ENCODE assay signal across 23 cellular contexts in genomic region chr5:53291047-53291446, GRCh38.
DNase-seq lines count a peak whose midpoint lies in the region; ATAC-seq, FAIRE-seq and TF ChIP-seq lines count a peak whose summit lies in the region.
"Had no signal": no experiment of that assay in that cellular context is flagged by ENCODE, and none has a peak within 500 bp of the region (broad histone marks: within the 10 kb centered on the region; RNA-seq: fewer than 3 reads in every experiment).

No MANE protein-coding gene starts in this region.

- ATAC-seq in GM12878 = no peak
- no peak for ATAC-seq in gastroesophageal sphincter
- ATAC-seq: HCT116 had no signal

- in situ Hi-C loops in GM12878 (cut with MboI) = no loop called here

- H3K27ac ChIP-seq in GM12878 (ENCODE audit: control insufficient read depth, insufficient read depth) (no peak overlapping the region), hepatocyte (peak overlapping the region; percentile 14), mesenchymal stem cell (ENCODE audit: low read length, poor library complexity, severe bottlenecking) (no peak overlapping the region), gastroesophageal sphincter (no peak overlapping the region)

- no peak overlapping the region for H2BK5ac ChIP-seq in mesenchymal stem cell (ENCODE audit: low read depth, low read length, poor library complexity, severe bottlenecking)

- 13% methylated on average over 4 of the region's 4 CpGs for WGBS in GM12878 (ENCODE audit: insufficient coverage, insufficient replicate concordance, low lambda C conversion rate, missing lambda C conversion rate)
- WGBS in hepatocyte (ENCODE audit: low lambda C conversion rate, missing lambda C conversion rate) = 50% methylated on average over 4 of the region's 4 CpGs
- 97% methylated on average over 3 of the region's 4 CpGs for WGBS in mesenchymal stem cell
- WGBS in gastroesophageal sphincter (ENCODE audit: low coverage in 1 of 2), 2 donors = 59 to 71% methylated on average over 4 of the region's 4 CpGs

- intact Hi-C loops in GM12878 (cut with micrococcal nuclease; ENCODE audit: unreplicated experiment) = no loop called here

- FAIRE-seq in GM12878 (lab: Jason Lieb, UNC) = peak; percentile 52
- FAIRE-seq: GM12891 had no signal

- peak; percentile 4 for DNase-seq in HuH-7.5 (ENCODE audit: low spot score)
- DNase-seq in GM12878 (ENCODE audit: low read depth, low spot score) = no peak
- DNase-seq in hepatocyte (ENCODE audit: low spot score) = no peak
- no peak for DNase-seq in mesenchymal stem cell
- no peak for DNase-seq in NCI-H2196 treated with DMSO at 0.1 percent for 48 hours (lab: John Stamatoyannopoulos, UW; ENCODE audit: unreplicated experiment)
- DNase-seq in MG63 = no peak
- no peak for DNase-seq in germinal center (ENCODE audit: low spot score)
- DNase-seq: ACHN; BE2C; C1 segment of cervical spinal cord; CD4-positive, CD25-positive, alpha-beta regulatory T cell; CD8-positive, alpha-beta memory T cell; COR-L47; DMS 273 treated with DMSO at 0.1 percent for 48 hours; DND-41; EL; GOT3; H7; HFFc6; KBM-7 had no signal

- SMC1A ChIA-PET in GM12878 (lab: Charles Lee; ENCODE audit: uncharacterized antibody, unreplicated experiment) = no interaction called here

- no peak overlapping the region for H2BK12ac ChIP-seq in mesenchymal stem cell (ENCODE audit: low read length in 2 of 2)

- no peak overlapping the region for H2BK15ac ChIP-seq in mesenchymal stem cell (ENCODE audit: low read depth, poor library complexity, severe bottlenecking)

- no peaks in the 10 kb centered on the region for H3K4me1 ChIP-seq in GM12878 (ENCODE audit: control insufficient read depth, insufficient read depth, low read length)
- H3K4me1 ChIP-seq in hepatocyte (ENCODE audit: insufficient read depth) = peaks cover 6% of the 10 kb centered on the region
- no peaks in the 10 kb centered on the region for H3K4me1 ChIP-seq in mesenchymal stem cell (ENCODE audit: control insufficient read depth, insufficient read depth, low read depth, low read length)
- no peaks in the 10 kb centered on the region for H3K4me1 ChIP-seq in gastroesophageal sphincter
- H3K4me1 ChIP-seq: BE2C had no signal

- H3K36me3 ChIP-seq in GM12878 (ENCODE audit: control insufficient read depth in 2 of 2, insufficient read depth in 2 of 2, low read length in 1 of 2) = no peaks in the 10 kb centered on the region
- H3K36me3 ChIP-seq in hepatocyte (replicated peaks; ENCODE audit: insufficient read depth, low read depth) = no peaks in the 10 kb centered on the region
- H3K36me3 ChIP-seq in mesenchymal stem cell (ENCODE audit: control insufficient read depth in 1 of 2, insufficient read depth in 2 of 2, low read depth in 1 of 2, low read length in 2 of 2) = no peaks in the 10 kb centered on the region
- no peaks in the 10 kb centered on the region for H3K36me3 ChIP-seq in gastroesophageal sphincter
- no peaks in the 10 kb centered on the region for H3K36me3 ChIP-seq in MG63
- H3K36me3 ChIP-seq: BE2C had no signal

- no peaks in the 10 kb centered on the region for H3K79me1 ChIP-seq in mesenchymal stem cell (replicated peaks; ENCODE audit: low read length, poor library complexity, severe bottlenecking)

- H2AK5ac ChIP-seq in mesenchymal stem cell (ENCODE audit: low read length, severe bottlenecking) = no peak overlapping the region

- no peak overlapping the region for H4K8ac ChIP-seq in mesenchymal stem cell (ENCODE audit: low read length)

- H3K18ac ChIP-seq in mesenchymal stem cell (ENCODE audit: low read depth in 1 of 2, low read length in 2 of 2) = no peak overlapping the region

- TF ChIP-seq CTCF in GM12878 (IDR thresholded peaks at IDR 0.05 in 2 of 3, conservative IDR thresholded peaks at IDR 0.05 in 1 of 3; ENCODE audit: control insufficient read depth in 2 of 3, extremely low read depth in 1 of 3, insufficient read depth in 1 of 3, low read depth in 3 of 3, low read length in 3 of 3) (no peak), hepatocyte (IDR thresholded peaks at IDR 0.05; ENCODE audit: poor library complexity) (no peak), gastroesophageal sphincter (IDR thresholded peaks at IDR 0.05) (no peak)

- RAD21 ChIA-PET in GM12878 (lab: Charles Lee; ENCODE audit: unreplicated experiment) = no interaction called here

- H4K91ac ChIP-seq in mesenchymal stem cell (ENCODE audit: low read length) = no peak overlapping the region

- BruUV-seq in GM12878 (replicated peaks; lab: Mats Ljungman, UMichigan) = no TSS peak

- H3K4ac ChIP-seq in mesenchymal stem cell (ENCODE audit: low read depth in 1 of 2, low read length in 2 of 2) = no peak overlapping the region

- TF ChIP-seq EP300 in GM12878 (IDR thresholded peaks at IDR 0.05; ENCODE audit: borderline replicate concordance in 1 of 2, control insufficient read depth in 1 of 2, low read depth in 2 of 2, low read length in 2 of 2) = no peak
- no peak for TF ChIP-seq EP300 in gastroesophageal sphincter (IDR thresholded peaks at IDR 0.05)

- H3K4me2 ChIP-seq in GM12878 (ENCODE audit: control insufficient read depth, insufficient read depth) (no peak overlapping the region), hepatocyte (peak overlapping the region; percentile 32), mesenchymal stem cell (ENCODE audit: low read length, poor library complexity, severe bottlenecking) (no peak overlapping the region)

- TF ChIP-seq POLR2A in GM12878 (IDR thresholded peaks at IDR 0.05; ENCODE audit: low read depth, low read length) = no peak
- TF ChIP-seq POLR2A in gastroesophageal sphincter (IDR thresholded peaks at IDR 0.05) = no peak

- CTCF ChIA-PET in GM12878 (lab: Yijun Ruan, JAX) = no interaction called here

- no peak overlapping the region for H2BK120ac ChIP-seq in mesenchymal stem cell (ENCODE audit: low read depth, low read length)

- H3K9ac ChIP-seq in GM12878 (ENCODE audit: control insufficient read depth, insufficient read depth, low read length) = no peak overlapping the region
- H3K9ac ChIP-seq in mesenchymal stem cell (ENCODE audit: low read length) = peak overlapping the region; percentile 11

- H3K4me3 ChIP-seq in GM12878 = no peak overlapping the region
- H3K4me3 ChIP-seq in hepatocyte = no peak overlapping the region
- H3K4me3 ChIP-seq in mesenchymal stem cell (ENCODE audit: insufficient read depth in 1 of 2, low read depth in 1 of 2, low read length in 2 of 2) = no peak overlapping the region
- H3K4me3 ChIP-seq in gastroesophageal sphincter = no peak overlapping the region
- no peak overlapping the region for H3K4me3 ChIP-seq in MG63

- H3K23ac ChIP-seq in mesenchymal stem cell (ENCODE audit: low read length in 2 of 2) = no peak overlapping the region

- TF ChIP-seq RAD21 in GM12878 (IDR thresholded peaks at IDR 0.05; ENCODE audit: insufficient read depth, low read depth, low read length) = no peak

- no peak overlapping the region for H2AFZ ChIP-seq in GM12878 (ENCODE audit: control insufficient read depth, low read depth, low read length)
- no peak overlapping the region for H2AFZ ChIP-seq in hepatocyte
- no peak overlapping the region for H2AFZ ChIP-seq in mesenchymal stem cell (ENCODE audit: low read depth, low read length)

- H3K79me2 ChIP-seq in GM12878 (ENCODE audit: control insufficient read depth, insufficient read depth, low read length) (no peaks in the 10 kb centered on the region), hepatocyte (no peaks in the 10 kb centered on the region)

- H3K27me3 ChIP-seq in GM12878 (replicated peaks in 1 of 2; ENCODE audit: control insufficient read depth in 2 of 2, insufficient read depth in 2 of 2, low read length in 1 of 2) = no peaks in the 10 kb centered on the region
- no peaks in the 10 kb centered on the region for H3K27me3 ChIP-seq in hepatocyte
- H3K27me3 ChIP-seq in mesenchymal stem cell (ENCODE audit: control insufficient read depth in 1 of 2, insufficient read depth in 1 of 2, low read length in 2 of 2) = no peaks in the 10 kb centered on the region
- H3K27me3 ChIP-seq in gastroesophageal sphincter = no peaks in the 10 kb centered on the region
- no peaks in the 10 kb centered on the region for H3K27me3 ChIP-seq in MG63
- H3K27me3 ChIP-seq: BE2C had no signal

- POLR2A ChIA-PET in GM12878 (lab: Charles Lee) = no interaction called here

- no peaks in the 10 kb centered on the region for H3K9me2 ChIP-seq in hepatocyte (replicated peaks; ENCODE audit: insufficient read depth)

- H3K9me3 ChIP-seq in GM12878 (replicated peaks; ENCODE audit: control insufficient read depth, insufficient read depth, low read length) (no peaks in the 10 kb centered on the region), hepatocyte (ENCODE audit: low read depth) (no peaks in the 10 kb centered on the region), mesenchymal stem cell (ENCODE audit: control insufficient read depth, low read length) (peaks cover 7% of the 10 kb centered on the region), gastroesophageal sphincter (peaks cover 0 to 18% (median 0%) of the 10 kb centered on the region in 3 donors), MG63 (peaks cover 2% of the 10 kb centered on the region)
- H3K9me3 ChIP-seq: BE2C had no signal

- no peak overlapping the region for H3K14ac ChIP-seq in mesenchymal stem cell (ENCODE audit: low read length in 2 of 2)

- H4K20me1 ChIP-seq in GM12878 (ENCODE audit: control insufficient read depth, insufficient read depth) (no peaks in the 10 kb centered on the region), hepatocyte (ENCODE audit: insufficient read depth, poor library complexity, severe bottlenecking) (no peaks in the 10 kb centered on the region)

TF ChIP-seq in GM12878, 131 proteins besides CTCF, POLR2A, EP300 and RAD21 (continues in another document):
- TF ChIP-seq, protein P1, sequence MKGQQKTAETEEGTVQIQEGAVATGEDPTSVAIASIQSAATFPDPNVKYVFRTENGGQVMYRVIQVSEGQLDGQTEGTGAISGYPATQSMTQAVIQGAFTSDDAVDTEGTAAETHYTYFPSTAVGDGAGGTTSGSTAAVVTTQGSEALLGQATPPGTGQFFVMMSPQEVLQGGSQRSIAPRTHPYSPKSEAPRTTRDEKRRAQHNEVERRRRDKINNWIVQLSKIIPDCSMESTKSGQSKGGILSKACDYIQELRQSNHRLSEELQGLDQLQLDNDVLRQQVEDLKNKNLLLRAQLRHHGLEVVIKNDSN (IDR thresholded peaks at IDR 0.05; ENCODE audit: borderline replicate concordance, extremely low read length, insufficient read depth, low read depth, low read length) = no peak
- no peak for TF ChIP-seq JUNB (IDR thresholded peaks at IDR 0.05)
